Comparison of ENCODE assay signal across 1 cellular context in genomic region chr3:55060921-55061555, GRCh38.
TF ChIP-seq lines count a peak whose summit lies in the region.

No MANE protein-coding gene starts in this region.

TF ChIP-seq in GM23338, 12 proteins besides CTCF, POLR2A, EP300 and RAD21 (continued from another document):
- TF ChIP-seq, protein P1, sequence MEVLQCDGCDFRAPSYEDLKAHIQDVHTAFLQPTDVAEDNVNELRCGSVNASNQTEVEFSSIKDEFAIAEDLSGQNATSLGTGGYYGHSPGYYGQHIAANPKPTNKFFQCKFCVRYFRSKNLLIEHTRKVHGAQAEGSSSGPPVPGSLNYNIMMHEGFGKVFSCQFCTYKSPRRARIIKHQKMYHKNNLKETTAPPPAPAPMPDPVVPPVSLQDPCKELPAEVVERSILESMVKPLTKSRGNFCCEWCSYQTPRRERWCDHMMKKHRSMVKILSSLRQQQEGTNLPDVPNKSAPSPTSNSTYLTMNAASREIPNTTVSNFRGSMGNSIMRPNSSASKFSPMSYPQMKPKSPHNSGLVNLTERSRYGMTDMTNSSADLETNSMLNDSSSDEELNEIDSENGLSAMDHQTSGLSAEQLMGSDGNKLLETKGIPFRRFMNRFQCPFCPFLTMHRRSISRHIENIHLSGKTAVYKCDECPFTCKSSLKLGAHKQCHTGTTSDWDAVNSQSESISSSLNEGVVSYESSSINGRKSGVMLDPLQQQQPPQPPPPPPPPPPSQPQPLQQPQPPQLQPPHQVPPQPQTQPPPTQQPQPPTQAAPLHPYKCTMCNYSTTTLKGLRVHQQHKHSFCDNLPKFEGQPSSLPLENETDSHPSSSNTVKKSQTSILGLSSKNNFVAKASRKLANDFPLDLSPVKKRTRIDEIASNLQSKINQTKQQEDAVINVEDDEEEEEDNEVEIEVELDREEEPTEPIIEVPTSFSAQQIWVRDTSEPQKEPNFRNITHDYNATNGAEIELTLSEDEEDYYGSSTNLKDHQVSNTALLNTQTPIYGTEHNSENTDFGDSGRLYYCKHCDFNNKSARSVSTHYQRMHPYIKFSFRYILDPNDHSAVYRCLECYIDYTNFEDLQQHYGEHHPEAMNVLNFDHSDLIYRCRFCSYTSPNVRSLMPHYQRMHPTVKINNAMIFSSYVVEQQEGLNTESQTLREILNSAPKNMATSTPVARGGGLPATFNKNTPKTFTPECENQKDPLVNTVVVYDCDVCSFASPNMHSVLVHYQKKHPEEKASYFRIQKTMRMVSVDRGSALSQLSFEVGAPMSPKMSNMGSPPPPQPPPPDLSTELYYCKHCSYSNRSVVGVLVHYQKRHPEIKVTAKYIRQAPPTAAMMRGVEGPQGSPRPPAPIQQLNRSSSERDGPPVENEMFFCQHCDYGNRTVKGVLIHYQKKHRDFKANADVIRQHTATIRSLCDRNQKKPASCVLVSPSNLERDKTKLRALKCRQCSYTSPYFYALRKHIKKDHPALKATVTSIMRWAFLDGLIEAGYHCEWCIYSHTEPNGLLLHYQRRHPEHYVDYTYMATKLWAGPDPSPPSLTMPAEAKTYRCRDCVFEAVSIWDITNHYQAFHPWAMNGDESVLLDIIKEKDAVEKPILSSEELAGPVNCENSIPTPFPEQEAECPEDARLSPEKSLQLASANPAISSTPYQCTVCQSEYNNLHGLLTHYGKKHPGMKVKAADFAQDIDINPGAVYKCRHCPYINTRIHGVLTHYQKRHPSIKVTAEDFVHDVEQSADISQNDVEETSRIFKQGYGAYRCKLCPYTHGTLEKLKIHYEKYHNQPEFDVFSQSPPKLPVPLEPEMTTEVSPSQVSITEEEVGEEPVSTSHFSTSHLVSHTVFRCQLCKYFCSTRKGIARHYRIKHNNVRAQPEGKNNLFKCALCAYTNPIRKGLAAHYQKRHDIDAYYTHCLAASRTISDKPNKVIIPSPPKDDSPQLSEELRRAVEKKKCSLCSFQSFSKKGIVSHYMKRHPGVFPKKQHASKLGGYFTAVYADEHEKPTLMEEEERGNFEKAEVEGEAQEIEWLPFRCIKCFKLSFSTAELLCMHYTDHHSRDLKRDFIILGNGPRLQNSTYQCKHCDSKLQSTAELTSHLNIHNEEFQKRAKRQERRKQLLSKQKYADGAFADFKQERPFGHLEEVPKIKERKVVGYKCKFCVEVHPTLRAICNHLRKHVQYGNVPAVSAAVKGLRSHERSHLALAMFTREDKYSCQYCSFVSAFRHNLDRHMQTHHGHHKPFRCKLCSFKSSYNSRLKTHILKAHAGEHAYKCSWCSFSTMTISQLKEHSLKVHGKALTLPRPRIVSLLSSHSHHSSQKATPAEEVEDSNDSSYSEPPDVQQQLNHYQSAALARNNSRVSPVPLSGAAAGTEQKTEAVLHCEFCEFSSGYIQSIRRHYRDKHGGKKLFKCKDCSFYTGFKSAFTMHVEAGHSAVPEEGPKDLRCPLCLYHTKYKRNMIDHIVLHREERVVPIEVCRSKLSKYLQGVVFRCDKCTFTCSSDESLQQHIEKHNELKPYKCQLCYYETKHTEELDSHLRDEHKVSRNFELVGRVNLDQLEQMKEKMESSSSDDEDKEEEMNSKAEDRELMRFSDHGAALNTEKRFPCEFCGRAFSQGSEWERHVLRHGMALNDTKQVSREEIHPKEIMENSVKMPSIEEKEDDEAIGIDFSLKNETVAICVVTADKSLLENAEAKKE (CRISPR knock-in tag; IDR thresholded peaks at IDR 0.05), result no peak
- TF ChIP-seq STAT1 (IDR thresholded peaks at IDR 0.05; ENCODE audit: unreplicated experiment), result no peak
- TF ChIP-seq ZNF331 (CRISPR knock-in tag; IDR thresholded peaks at IDR 0.05; ENCODE audit: low read depth), result no peak
- no peak for TF ChIP-seq EZH2phosphoT487 (IDR thresholded peaks at IDR 0.05; ENCODE audit: unreplicated experiment)
- TF ChIP-seq JUNB (IDR thresholded peaks at IDR 0.05; ENCODE audit: unreplicated experiment), result no peak
- TF ChIP-seq ZNF114 (CRISPR knock-in tag; IDR thresholded peaks at IDR 0.05), result no peak
- no peak for TF ChIP-seq NANOG (IDR thresholded peaks at IDR 0.05; ENCODE audit: borderline replicate concordance)
- TF ChIP-seq, protein P2, sequence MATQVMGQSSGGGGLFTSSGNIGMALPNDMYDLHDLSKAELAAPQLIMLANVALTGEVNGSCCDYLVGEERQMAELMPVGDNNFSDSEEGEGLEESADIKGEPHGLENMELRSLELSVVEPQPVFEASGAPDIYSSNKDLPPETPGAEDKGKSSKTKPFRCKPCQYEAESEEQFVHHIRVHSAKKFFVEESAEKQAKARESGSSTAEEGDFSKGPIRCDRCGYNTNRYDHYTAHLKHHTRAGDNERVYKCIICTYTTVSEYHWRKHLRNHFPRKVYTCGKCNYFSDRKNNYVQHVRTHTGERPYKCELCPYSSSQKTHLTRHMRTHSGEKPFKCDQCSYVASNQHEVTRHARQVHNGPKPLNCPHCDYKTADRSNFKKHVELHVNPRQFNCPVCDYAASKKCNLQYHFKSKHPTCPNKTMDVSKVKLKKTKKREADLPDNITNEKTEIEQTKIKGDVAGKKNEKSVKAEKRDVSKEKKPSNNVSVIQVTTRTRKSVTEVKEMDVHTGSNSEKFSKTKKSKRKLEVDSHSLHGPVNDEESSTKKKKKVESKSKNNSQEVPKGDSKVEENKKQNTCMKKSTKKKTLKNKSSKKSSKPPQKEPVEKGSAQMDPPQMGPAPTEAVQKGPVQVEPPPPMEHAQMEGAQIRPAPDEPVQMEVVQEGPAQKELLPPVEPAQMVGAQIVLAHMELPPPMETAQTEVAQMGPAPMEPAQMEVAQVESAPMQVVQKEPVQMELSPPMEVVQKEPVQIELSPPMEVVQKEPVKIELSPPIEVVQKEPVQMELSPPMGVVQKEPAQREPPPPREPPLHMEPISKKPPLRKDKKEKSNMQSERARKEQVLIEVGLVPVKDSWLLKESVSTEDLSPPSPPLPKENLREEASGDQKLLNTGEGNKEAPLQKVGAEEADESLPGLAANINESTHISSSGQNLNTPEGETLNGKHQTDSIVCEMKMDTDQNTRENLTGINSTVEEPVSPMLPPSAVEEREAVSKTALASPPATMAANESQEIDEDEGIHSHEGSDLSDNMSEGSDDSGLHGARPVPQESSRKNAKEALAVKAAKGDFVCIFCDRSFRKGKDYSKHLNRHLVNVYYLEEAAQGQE (IDR thresholded peaks at IDR 0.05; ENCODE audit: unreplicated experiment), result no peak
- TF ChIP-seq POLR2AphosphoS5 (IDR thresholded peaks at IDR 0.05; ENCODE audit: low read depth), result no peak
- no peak for TF ChIP-seq CREB1 (CRISPR knock-in tag; IDR thresholded peaks at IDR 0.05; ENCODE audit: low read depth)
- TF ChIP-seq EZH2 (IDR thresholded peaks at IDR 0.05; ENCODE audit: low read depth, unreplicated experiment), result no peak
